Comparison of ENCODE assay signal across 1 cellular context in the genomic region with DNA sequence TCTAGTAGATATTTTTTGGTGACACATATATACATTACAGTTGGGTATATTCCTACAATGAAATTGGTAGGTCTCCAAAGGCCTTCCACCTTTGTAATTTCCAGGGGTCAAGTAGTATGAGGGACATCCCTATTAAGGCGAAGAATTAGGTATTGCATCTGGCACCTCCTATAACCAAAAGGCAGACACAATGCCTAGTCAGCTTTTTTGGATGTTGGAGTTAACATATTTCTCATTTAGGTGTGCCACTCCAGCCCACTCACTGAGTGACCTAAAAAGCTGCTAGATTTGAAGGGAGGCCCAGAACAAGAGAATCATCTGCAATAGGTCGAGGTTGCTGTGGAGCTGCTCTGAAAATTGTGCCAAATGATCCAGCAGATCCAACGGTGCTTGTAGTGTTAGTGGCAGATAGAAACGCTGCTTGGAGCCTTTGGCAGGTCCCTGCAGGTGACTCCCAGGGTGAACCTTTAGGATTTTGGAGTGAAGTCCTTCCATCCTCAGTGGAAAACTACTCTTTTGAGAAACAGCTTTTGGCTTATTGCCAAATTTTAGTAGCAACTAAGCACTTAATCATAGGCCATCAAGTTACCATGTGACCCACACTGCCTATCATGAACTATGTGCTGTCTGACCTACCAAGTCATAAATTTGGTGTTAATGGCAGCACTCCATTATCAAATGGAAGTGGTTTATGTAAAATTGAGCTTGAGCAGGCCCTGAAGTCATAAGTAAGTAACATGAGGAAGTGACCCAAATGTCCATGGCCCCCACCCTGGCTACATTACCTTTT.
TF ChIP-seq lines count a peak whose summit lies in the region.

No MANE protein-coding gene starts in this region.

TF ChIP-seq in K562, 482 proteins besides CTCF, POLR2A, EP300 and RAD21 (continued from another document):
- TF ChIP-seq, protein P1, sequence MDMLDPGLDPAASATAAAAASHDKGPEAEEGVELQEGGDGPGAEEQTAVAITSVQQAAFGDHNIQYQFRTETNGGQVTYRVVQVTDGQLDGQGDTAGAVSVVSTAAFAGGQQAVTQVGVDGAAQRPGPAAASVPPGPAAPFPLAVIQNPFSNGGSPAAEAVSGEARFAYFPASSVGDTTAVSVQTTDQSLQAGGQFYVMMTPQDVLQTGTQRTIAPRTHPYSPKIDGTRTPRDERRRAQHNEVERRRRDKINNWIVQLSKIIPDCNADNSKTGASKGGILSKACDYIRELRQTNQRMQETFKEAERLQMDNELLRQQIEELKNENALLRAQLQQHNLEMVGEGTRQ (CRISPR knock-in tag; IDR thresholded peaks at IDR 0.05) = peak; percentile 45
- TF ChIP-seq SREBF1 (IDR thresholded peaks at IDR 0.05; ENCODE audit: borderline replicate concordance, low read depth, low read length) (no peak), DIDO1 (tag; IDR thresholded peaks at IDR 0.05; ENCODE audit: low read depth) (no peak), CBX1 (IDR thresholded peaks at IDR 0.05; ENCODE audit: low read depth) (no peak), FOSL1 (tag; conservative IDR thresholded peaks at IDR 0.05) (no peak), ARID1B (IDR thresholded peaks at IDR 0.05) (no peak), ILF3 (IDR thresholded peaks at IDR 0.05; ENCODE audit: borderline replicate concordance) (no peak), ZNF79 (CRISPR knock-in tag; IDR thresholded peaks at IDR 0.05; ENCODE audit: low read depth) (no peak), ZSCAN32 (CRISPR knock-in tag; IDR thresholded peaks at IDR 0.05) (no peak), TCF15 (CRISPR knock-in tag; IDR thresholded peaks at IDR 0.05) (no peak), ATF7 (IDR thresholded peaks at IDR 0.05) (no peak), MAFG (tag; conservative IDR thresholded peaks at IDR 0.05) (peak; percentile 83), ZNF830 (CRISPR knock-in tag; IDR thresholded peaks at IDR 0.05) (no peak), SMAD1 (IDR thresholded peaks at IDR 0.05; ENCODE audit: low read depth, low read length, partially characterized antibody) (peak; percentile 66), ZNF232 (CRISPR knock-in tag; IDR thresholded peaks at IDR 0.05) (no peak), MAZ (CRISPR knock-in tag; conservative IDR thresholded peaks at IDR 0.05 in 1 of 2, IDR thresholded peaks at IDR 0.05 in 1 of 2) (no peak), RAD51 (IDR thresholded peaks at IDR 0.05; ENCODE audit: borderline replicate concordance, low read depth) (peak; percentile 54), ZNF354B (CRISPR knock-in tag; IDR thresholded peaks at IDR 0.05) (no peak), SMARCC2 (IDR thresholded peaks at IDR 0.05; ENCODE audit: low read depth) (no peak), PML (IDR thresholded peaks at IDR 0.05; ENCODE audit: low read length) (no peak), L3MBTL2 (IDR thresholded peaks at IDR 0.05) (no peak)
- TF ChIP-seq, protein P2, sequence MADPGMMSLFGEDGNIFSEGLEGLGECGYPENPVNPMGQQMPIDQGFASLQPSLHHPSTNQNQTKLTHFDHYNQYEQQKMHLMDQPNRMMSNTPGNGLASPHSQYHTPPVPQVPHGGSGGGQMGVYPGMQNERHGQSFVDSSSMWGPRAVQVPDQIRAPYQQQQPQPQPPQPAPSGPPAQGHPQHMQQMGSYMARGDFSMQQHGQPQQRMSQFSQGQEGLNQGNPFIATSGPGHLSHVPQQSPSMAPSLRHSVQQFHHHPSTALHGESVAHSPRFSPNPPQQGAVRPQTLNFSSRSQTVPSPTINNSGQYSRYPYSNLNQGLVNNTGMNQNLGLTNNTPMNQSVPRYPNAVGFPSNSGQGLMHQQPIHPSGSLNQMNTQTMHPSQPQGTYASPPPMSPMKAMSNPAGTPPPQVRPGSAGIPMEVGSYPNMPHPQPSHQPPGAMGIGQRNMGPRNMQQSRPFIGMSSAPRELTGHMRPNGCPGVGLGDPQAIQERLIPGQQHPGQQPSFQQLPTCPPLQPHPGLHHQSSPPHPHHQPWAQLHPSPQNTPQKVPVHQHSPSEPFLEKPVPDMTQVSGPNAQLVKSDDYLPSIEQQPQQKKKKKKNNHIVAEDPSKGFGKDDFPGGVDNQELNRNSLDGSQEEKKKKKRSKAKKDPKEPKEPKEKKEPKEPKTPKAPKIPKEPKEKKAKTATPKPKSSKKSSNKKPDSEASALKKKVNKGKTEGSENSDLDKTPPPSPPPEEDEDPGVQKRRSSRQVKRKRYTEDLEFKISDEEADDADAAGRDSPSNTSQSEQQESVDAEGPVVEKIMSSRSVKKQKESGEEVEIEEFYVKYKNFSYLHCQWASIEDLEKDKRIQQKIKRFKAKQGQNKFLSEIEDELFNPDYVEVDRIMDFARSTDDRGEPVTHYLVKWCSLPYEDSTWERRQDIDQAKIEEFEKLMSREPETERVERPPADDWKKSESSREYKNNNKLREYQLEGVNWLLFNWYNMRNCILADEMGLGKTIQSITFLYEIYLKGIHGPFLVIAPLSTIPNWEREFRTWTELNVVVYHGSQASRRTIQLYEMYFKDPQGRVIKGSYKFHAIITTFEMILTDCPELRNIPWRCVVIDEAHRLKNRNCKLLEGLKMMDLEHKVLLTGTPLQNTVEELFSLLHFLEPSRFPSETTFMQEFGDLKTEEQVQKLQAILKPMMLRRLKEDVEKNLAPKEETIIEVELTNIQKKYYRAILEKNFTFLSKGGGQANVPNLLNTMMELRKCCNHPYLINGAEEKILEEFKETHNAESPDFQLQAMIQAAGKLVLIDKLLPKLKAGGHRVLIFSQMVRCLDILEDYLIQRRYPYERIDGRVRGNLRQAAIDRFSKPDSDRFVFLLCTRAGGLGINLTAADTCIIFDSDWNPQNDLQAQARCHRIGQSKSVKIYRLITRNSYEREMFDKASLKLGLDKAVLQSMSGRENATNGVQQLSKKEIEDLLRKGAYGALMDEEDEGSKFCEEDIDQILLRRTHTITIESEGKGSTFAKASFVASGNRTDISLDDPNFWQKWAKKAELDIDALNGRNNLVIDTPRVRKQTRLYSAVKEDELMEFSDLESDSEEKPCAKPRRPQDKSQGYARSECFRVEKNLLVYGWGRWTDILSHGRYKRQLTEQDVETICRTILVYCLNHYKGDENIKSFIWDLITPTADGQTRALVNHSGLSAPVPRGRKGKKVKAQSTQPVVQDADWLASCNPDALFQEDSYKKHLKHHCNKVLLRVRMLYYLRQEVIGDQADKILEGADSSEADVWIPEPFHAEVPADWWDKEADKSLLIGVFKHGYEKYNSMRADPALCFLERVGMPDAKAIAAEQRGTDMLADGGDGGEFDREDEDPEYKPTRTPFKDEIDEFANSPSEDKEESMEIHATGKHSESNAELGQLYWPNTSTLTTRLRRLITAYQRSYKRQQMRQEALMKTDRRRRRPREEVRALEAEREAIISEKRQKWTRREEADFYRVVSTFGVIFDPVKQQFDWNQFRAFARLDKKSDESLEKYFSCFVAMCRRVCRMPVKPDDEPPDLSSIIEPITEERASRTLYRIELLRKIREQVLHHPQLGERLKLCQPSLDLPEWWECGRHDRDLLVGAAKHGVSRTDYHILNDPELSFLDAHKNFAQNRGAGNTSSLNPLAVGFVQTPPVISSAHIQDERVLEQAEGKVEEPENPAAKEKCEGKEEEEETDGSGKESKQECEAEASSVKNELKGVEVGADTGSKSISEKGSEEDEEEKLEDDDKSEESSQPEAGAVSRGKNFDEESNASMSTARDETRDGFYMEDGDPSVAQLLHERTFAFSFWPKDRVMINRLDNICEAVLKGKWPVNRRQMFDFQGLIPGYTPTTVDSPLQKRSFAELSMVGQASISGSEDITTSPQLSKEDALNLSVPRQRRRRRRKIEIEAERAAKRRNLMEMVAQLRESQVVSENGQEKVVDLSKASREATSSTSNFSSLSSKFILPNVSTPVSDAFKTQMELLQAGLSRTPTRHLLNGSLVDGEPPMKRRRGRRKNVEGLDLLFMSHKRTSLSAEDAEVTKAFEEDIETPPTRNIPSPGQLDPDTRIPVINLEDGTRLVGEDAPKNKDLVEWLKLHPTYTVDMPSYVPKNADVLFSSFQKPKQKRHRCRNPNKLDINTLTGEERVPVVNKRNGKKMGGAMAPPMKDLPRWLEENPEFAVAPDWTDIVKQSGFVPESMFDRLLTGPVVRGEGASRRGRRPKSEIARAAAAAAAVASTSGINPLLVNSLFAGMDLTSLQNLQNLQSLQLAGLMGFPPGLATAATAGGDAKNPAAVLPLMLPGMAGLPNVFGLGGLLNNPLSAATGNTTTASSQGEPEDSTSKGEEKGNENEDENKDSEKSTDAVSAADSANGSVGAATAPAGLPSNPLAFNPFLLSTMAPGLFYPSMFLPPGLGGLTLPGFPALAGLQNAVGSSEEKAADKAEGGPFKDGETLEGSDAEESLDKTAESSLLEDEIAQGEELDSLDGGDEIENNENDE (IDR thresholded peaks at IDR 0.05; ENCODE audit: low read depth, low read length) = no peak
- TF ChIP-seq, protein P3, sequence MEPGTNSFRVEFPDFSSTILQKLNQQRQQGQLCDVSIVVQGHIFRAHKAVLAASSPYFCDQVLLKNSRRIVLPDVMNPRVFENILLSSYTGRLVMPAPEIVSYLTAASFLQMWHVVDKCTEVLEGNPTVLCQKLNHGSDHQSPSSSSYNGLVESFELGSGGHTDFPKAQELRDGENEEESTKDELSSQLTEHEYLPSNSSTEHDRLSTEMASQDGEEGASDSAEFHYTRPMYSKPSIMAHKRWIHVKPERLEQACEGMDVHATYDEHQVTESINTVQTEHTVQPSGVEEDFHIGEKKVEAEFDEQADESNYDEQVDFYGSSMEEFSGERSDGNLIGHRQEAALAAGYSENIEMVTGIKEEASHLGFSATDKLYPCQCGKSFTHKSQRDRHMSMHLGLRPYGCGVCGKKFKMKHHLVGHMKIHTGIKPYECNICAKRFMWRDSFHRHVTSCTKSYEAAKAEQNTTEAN (CRISPR knock-in tag; IDR thresholded peaks at IDR 0.05) = no peak
- TF ChIP-seq, protein P4, sequence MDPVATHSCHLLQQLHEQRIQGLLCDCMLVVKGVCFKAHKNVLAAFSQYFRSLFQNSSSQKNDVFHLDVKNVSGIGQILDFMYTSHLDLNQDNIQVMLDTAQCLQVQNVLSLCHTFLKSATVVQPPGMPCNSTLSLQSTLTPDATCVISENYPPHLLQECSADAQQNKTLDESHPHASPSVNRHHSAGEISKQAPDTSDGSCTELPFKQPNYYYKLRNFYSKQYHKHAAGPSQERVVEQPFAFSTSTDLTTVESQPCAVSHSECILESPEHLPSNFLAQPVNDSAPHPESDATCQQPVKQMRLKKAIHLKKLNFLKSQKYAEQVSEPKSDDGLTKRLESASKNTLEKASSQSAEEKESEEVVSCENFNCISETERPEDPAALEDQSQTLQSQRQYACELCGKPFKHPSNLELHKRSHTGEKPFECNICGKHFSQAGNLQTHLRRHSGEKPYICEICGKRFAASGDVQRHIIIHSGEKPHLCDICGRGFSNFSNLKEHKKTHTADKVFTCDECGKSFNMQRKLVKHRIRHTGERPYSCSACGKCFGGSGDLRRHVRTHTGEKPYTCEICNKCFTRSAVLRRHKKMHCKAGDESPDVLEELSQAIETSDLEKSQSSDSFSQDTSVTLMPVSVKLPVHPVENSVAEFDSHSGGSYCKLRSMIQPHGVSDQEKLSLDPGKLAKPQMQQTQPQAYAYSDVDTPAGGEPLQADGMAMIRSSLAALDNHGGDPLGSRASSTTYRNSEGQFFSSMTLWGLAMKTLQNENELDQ (CRISPR knock-in tag; IDR thresholded peaks at IDR 0.05; ENCODE audit: borderline replicate concordance) = no peak
